Comparison of ENCODE assay signal across 17 cellular contexts in genomic region chr15:82833283-82833682, GRCh38. TPM values are rescaled to one million over a fixed set of nuclear protein-coding genes. Genes with fewer than 3 reads are reported as not detected.
DNase-seq lines count a peak whose midpoint lies in the region; ATAC-seq and TF ChIP-seq lines count a peak whose summit lies in the region.
"Had no signal": no experiment of that assay in that cellular context is flagged by ENCODE, and none has a peak within 500 bp of the region (broad histone marks: within the 10 kb centered on the region; RNA-seq: fewer than 3 reads in every experiment).

No MANE protein-coding gene starts in this region.

- H3K4me3 ChIP-seq in SJSA1 (no peak overlapping the region), esophagus (ENCODE audit: low read depth in 1 of 2, low read length in 2 of 2) (no peak overlapping the region), smooth muscle cell (no peak overlapping the region)
- H3K4me3 ChIP-seq: SK-N-MC, skin epidermis had no signal

- POLR2A ChIA-PET in activated CD4-positive, alpha-beta T cell treated with anti-CD3 and anti-CD28 coated beads, Interleukin-2, amount 10 ng/mL, durations not matched to agents 7 days and 5 days (lab: Charles Lee) = interaction anchor here (0.8 kb wide), 1 partner anchor 22 kb away, joined by 3 read pairs; no protein-coding TSS in a partner anchor

- WGBS in esophagus, 2 donors = 71 to 82% methylated on average over 8 of the region's 8 CpGs
- WGBS in smooth muscle cell (ENCODE audit: low lambda C conversion rate) = 89% methylated on average over 8 of the region's 8 CpGs

- H3K4me1 Mint-ChIP-seq in activated CD4-positive, alpha-beta T cell treated with anti-CD3 and anti-CD28 coated beads, Interleukin-2, amount 10 ng/mL, durations not matched to agents 7 days and 5 days = peaks cover 35% of the 10 kb centered on the region

- no peak overlapping the region for H2AFZ ChIP-seq in smooth muscle cell (ENCODE audit: low read depth)

- peaks cover 23% of the 10 kb centered on the region for H3K4me1 ChIP-seq in SJSA1 (replicated peaks)
- peaks cover 2 to 4% of the 10 kb centered on the region in 2 donors for H3K4me1 ChIP-seq in esophagus (ENCODE audit: control insufficient read depth in 2 of 2, insufficient read depth in 2 of 2, low read length in 1 of 2)
- H3K4me1 ChIP-seq in smooth muscle cell (ENCODE audit: low read depth) = no peaks in the 10 kb centered on the region

- H3K27ac ChIP-seq in SJSA1 (peak overlapping the region; percentile 63), esophagus (ENCODE audit: low read depth in 2 of 2, low read length in 1 of 2) (peak overlapping the region; percentile 66 to 73), smooth muscle cell (ENCODE audit: low read depth) (peak overlapping the region; percentile 91)
- H3K27ac ChIP-seq: SK-N-MC had no signal

- CTCF ChIA-PET in activated CD4-positive, alpha-beta T cell treated with anti-CD3 and anti-CD28 coated beads, Interleukin-2, amount 10 ng/mL, durations not matched to agents 7 days and 5 days (lab: Charles Lee) = interaction anchor here (0.7 to 1.2 kb wide), 3 partner anchors 20 to 23 kb away, joined by 3 to 4 read pairs (median 3); partner anchors contain the start of gene WHAMM

- peak overlapping the region; percentile 57 for H3K4me2 ChIP-seq in smooth muscle cell

- H3K27me3 ChIP-seq in SJSA1 (replicated peaks) (no peaks in the 10 kb centered on the region), esophagus (ENCODE audit: control insufficient read depth in 1 of 2, insufficient read depth in 2 of 2, low read length in 2 of 2) (no peaks in the 10 kb centered on the region), smooth muscle cell (ENCODE audit: low read depth) (no peaks in the 10 kb centered on the region)

- H3F3A ChIP-seq in smooth muscle cell (ENCODE audit: low read depth) = no peaks in the 10 kb centered on the region

- no peak for ATAC-seq in HG03354 (IDR thresholded peaks at IDR 0.05; ENCODE audit: poor library complexity, severe bottlenecking, unreplicated experiment)
- ATAC-seq: naive thymus-derived CD8-positive, alpha-beta T cell had no signal

- H3K36me3 ChIP-seq in SJSA1 (peaks cover 75% of the 10 kb centered on the region), esophagus (ENCODE audit: control insufficient read depth in 2 of 2, insufficient read depth in 2 of 2, low read length in 1 of 2) (peaks cover 32 to 46% of the 10 kb centered on the region in 2 donors), smooth muscle cell (ENCODE audit: low read depth) (peaks cover 25% of the 10 kb centered on the region)

- H3K4me3 Mint-ChIP-seq in activated CD4-positive, alpha-beta T cell treated with anti-CD3 and anti-CD28 coated beads, Interleukin-2, amount 10 ng/mL, durations not matched to agents 7 days and 5 days = no peak overlapping the region
- H3K4me3 Mint-ChIP-seq: immature natural killer cell had no signal

- no peaks in the 10 kb centered on the region for H3K27me3 Mint-ChIP-seq in activated CD4-positive, alpha-beta T cell treated with anti-CD3 and anti-CD28 coated beads, Interleukin-2, amount 10 ng/mL, durations not matched to agents 7 days and 5 days
- H3K27me3 Mint-ChIP-seq: naive thymus-derived CD8-positive, alpha-beta T cell had no signal

- TF ChIP-seq CTCF in smooth muscle cell (IDR thresholded peaks at IDR 0.05; ENCODE audit: borderline replicate concordance, insufficient read depth, poor library complexity, severe bottlenecking) = no peak

- H3K9ac ChIP-seq in smooth muscle cell (ENCODE audit: low read depth) = peak overlapping the region; percentile 63

- peak overlapping the region; percentile 89 for H3K27ac Mint-ChIP-seq in activated CD4-positive, alpha-beta T cell treated with anti-CD3 and anti-CD28 coated beads, Interleukin-2, amount 10 ng/mL, durations not matched to agents 7 days and 5 days

- no peaks in the 10 kb centered on the region for H3K9me3 Mint-ChIP-seq in activated CD4-positive, alpha-beta T cell treated with anti-CD3 and anti-CD28 coated beads, Interleukin-2, amount 10 ng/mL, durations not matched to agents 7 days and 5 days
- H3K9me3 Mint-ChIP-seq: immature natural killer cell had no signal

- peaks cover 81% of the 10 kb centered on the region for H3K36me3 Mint-ChIP-seq in activated CD4-positive, alpha-beta T cell treated with anti-CD3 and anti-CD28 coated beads, Interleukin-2, amount 10 ng/mL, durations not matched to agents 7 days and 5 days (ENCODE audit: low read depth)

- H3K9me3 ChIP-seq in SJSA1 (replicated peaks) = no peaks in the 10 kb centered on the region
- H3K9me3 ChIP-seq in esophagus (ENCODE audit: control insufficient read depth in 2 of 2, insufficient read depth in 1 of 2, low read depth in 1 of 2, low read length in 1 of 2) = no peaks in the 10 kb centered on the region
- H3K9me3 ChIP-seq in smooth muscle cell (replicated peaks; ENCODE audit: low read depth) = no peaks in the 10 kb centered on the region

- H3K79me2 ChIP-seq in smooth muscle cell (ENCODE audit: low read depth) = no peaks in the 10 kb centered on the region

- no peak for DNase-seq in activated CD4-positive, alpha-beta T cell treated with anti-CD3 and anti-CD28 coated beads, Interleukin-2, amount 10 ng/mL, durations not matched to agents 7 days and 5 days
- DNase-seq in activated CD4-positive, alpha-beta T cell treated with anti-CD3 and anti-CD28 coated beads, Interleukin-2, amount 50 U/mL, for 1 hour = no peak
- DNase-seq in SJSA1 (ENCODE audit: low read depth in 1 of 2, low spot score in 2 of 2) = no peak
- DNase-seq in smooth muscle cell (lab: John Stamatoyannopoulos, UW; ENCODE audit: unreplicated experiment) = no peak
- no peak for DNase-seq in medulla oblongata (ENCODE audit: extremely low spot score)
- DNase-seq in EL = no peak
- DNase-seq: activated gamma-delta T cell, cerebellar nuclear complex, immature natural killer cell, NCI-H524 treated with DMSO at 0.1 percent for 48 hours had no signal

- no peaks in the 10 kb centered on the region for H4K20me1 ChIP-seq in smooth muscle cell (ENCODE audit: low read depth)

RNA-seq across cellular contexts. Expression of gene WHAMM, which starts 23.9 kb away (rescaled TPM):
- 10 to 100 TPM; 13.8 to 14.5 TPM for total RNA-seq in activated CD4-positive, alpha-beta T cell treated with anti-CD3 and anti-CD28 coated beads, Interleukin-2, amount 10 ng/mL, durations not matched to agents 7 days and 5 days
- 4.7 and 4.8 TPM in 2 replicates for total RNA-seq in SJSA1 (2014; rRNA removed; shearing (Covaris generic))
- polyA plus RNA-seq in esophagus = 1 to 10 TPM; 4.1 to 4.5 TPM
- total RNA-seq in smooth muscle cell = 2.2 and 3.6 TPM in 2 replicates
- polyA plus RNA-seq in smooth muscle cell = 4.1 and 5.1 TPM in 2 replicates

RNA-seq across cellular contexts. Expression of gene FSD2, which starts 27.4 kb away (rescaled TPM):
- not detected for total RNA-seq in activated CD4-positive, alpha-beta T cell treated with anti-CD3 and anti-CD28 coated beads, Interleukin-2, amount 10 ng/mL, durations not matched to agents 7 days and 5 days
- total RNA-seq in SJSA1 (2014; rRNA removed; shearing (Covaris generic)) = not detected in 2 replicates
- under 1 TPM; 0.01 to 0.12 TPM for polyA plus RNA-seq in esophagus
- not detected in 2 replicates for total RNA-seq in smooth muscle cell
- polyA plus RNA-seq in smooth muscle cell = not detected in 2 replicates
- total RNA-seq: H1; naive thymus-derived CD8-positive, alpha-beta T cell; ureter had no signal
- polyA plus RNA-seq: immature natural killer cell had no signal
